23 cellular contexts compared by ENCODE assay signal in genomic region chr1:99656701-99657100, GRCh38. TPM values are rescaled to one million over a fixed set of nuclear protein-coding genes. Genes with fewer than 3 reads are reported as not detected.
"Had no signal": no experiment of that assay in that cellular context is flagged by ENCODE, and none has a peak within 500 bp of the region (broad histone marks: within the 10 kb centered on the region; RNA-seq: fewer than 3 reads in every experiment).

No MANE protein-coding gene starts in this region.

- H3K27ac ChIP-seq: body of pancreas, transverse colon, VCaP had no signal

- H3K4me3 Mint-ChIP-seq: activated CD8-positive, alpha-beta T cell treated with anti-CD3 and anti-CD28 coated beads, Interleukin-2, amount 10 ng/mL, durations not matched to agents 7 days and 5 days; activated naive CD8-positive, alpha-beta T cell treated with anti-CD3 and anti-CD28 coated beads, Interleukin-2, amount 50 U/mL, for 24 hours; activated T-helper 1 cell treated with anti-CD3 and anti-CD28 coated beads, Interleukin-12 subunit alpha, Interleukin-12 subunit beta, Interleukin-2, Interleukin-4 antibody, amounts not matched to agents 30 ng/mL and 10 ng/mL and 1 ng/mL, durations not matched to agents 14 hours and 24 hours and 36 hours; naive B cell; neural crest cell had no signal

- H3K36me3 Mint-ChIP-seq: naive B cell had no signal

- H3K27ac Mint-ChIP-seq: activated CD8-positive, alpha-beta T cell treated with anti-CD3 and anti-CD28 coated beads, Interleukin-2, amount 10 ng/mL, durations not matched to agents 7 days and 5 days; activated naive CD8-positive, alpha-beta T cell treated with anti-CD3 and anti-CD28 coated beads, Interleukin-2, amount 50 U/mL, for 24 hours; activated T-helper 1 cell treated with anti-CD3 and anti-CD28 coated beads, Interleukin-12 subunit alpha, Interleukin-12 subunit beta, Interleukin-2, Interleukin-4 antibody, amounts not matched to agents 30 ng/mL and 10 ng/mL and 1 ng/mL, durations not matched to agents 14 hours and 24 hours and 36 hours; naive B cell had no signal

- H3K9me3 ChIP-seq: body of pancreas, transverse colon had no signal

- H3K4me3 ChIP-seq: body of pancreas, transverse colon had no signal

- H3K4me1 Mint-ChIP-seq: activated naive CD8-positive, alpha-beta T cell treated with anti-CD3 and anti-CD28 coated beads, Interleukin-2, amount 50 U/mL, for 24 hours; naive B cell had no signal

- H3K27me3 ChIP-seq: body of pancreas, transverse colon had no signal

- FAIRE-seq: urothelium cell line had no signal

- ATAC-seq: activated CD8-positive, alpha-beta T cell treated with anti-CD3 and anti-CD28 coated beads, Interleukin-2, amount 10 ng/mL, durations not matched to agents 7 days and 5 days; activated naive CD8-positive, alpha-beta T cell treated with anti-CD3 and anti-CD28 coated beads, Interleukin-2, amount 50 U/mL, for 24 hours; SK-N-SH treated with all-trans-retinoic acid at 6 μM for 48 hours had no signal

- DNase-seq: activated CD4-positive, alpha-beta T cell treated with anti-CD3 and anti-CD28 coated beads, Interleukin-2, amount 50 U/mL, for 1 hour; activated CD4-positive, CD25-positive, alpha-beta regulatory T cell treated with anti-CD3 and anti-CD28 coated beads, Interleukin-2, amount 50 U/mL, for 72 hours; activated CD8-positive, alpha-beta T cell treated with anti-CD3 and anti-CD28 coated beads, Interleukin-2, amount 10 ng/mL, durations not matched to agents 7 days and 5 days; activated gamma-delta T cell; activated naive CD4-positive, alpha-beta T cell treated with anti-CD3 and anti-CD28 coated beads, Interleukin-2, amount 50 U/mL, for 16 hours; activated naive CD8-positive, alpha-beta T cell treated with anti-CD3 and anti-CD28 coated beads, Interleukin-2, amount 50 U/mL, for 24 hours; anterior cingulate cortex; body of pancreas; central memory CD4-positive, alpha-beta T cell; effector memory CD4-positive, alpha-beta T cell; naive B cell; occipital lobe; posterior cingulate gyrus; stimulated activated CD4-positive, alpha-beta T cell treated with anti-CD3 and anti-CD28 coated beads, Interleukin-4, amount 100 ng/mL, for 24 hours; stimulated activated naive CD4-positive, alpha-beta T cell treated with Interleukin-2 at 50 U/mL for 16 hours; substantia nigra; transverse colon had no signal

- H3K9me3 Mint-ChIP-seq: activated naive CD8-positive, alpha-beta T cell treated with anti-CD3 and anti-CD28 coated beads, Interleukin-2, amount 50 U/mL, for 24 hours; activated T-helper 1 cell treated with anti-CD3 and anti-CD28 coated beads, Interleukin-12 subunit alpha, Interleukin-12 subunit beta, Interleukin-2, Interleukin-4 antibody, amounts not matched to agents 30 ng/mL and 10 ng/mL and 1 ng/mL, durations not matched to agents 14 hours and 24 hours and 36 hours; naive B cell; neural crest cell had no signal

- H3K4me1 ChIP-seq: body of pancreas, transverse colon had no signal

- H3K36me3 ChIP-seq: transverse colon had no signal

RNA-seq across cellular contexts. Expression of gene PALMD, which starts 10.8 kb away (rescaled TPM):
- total RNA-seq: activated CD8-positive, alpha-beta T cell treated with anti-CD3 and anti-CD28 coated beads, Interleukin-2, amount 10 ng/mL, durations not matched to agents 7 days and 5 days; activated T-helper 1 cell treated with anti-CD3 and anti-CD28 coated beads, Interleukin-12 subunit alpha, Interleukin-12 subunit beta, Interleukin-2, Interleukin-4 antibody, amounts not matched to agents 30 ng/mL and 10 ng/mL and 1 ng/mL, durations not matched to agents 14 hours and 24 hours and 36 hours; T-helper 2 cell treated with Interferon-gamma antibody and Interleukin-4, amounts not matched to agents 100 ng/mL and 5 ng/mL, for 36 hours had no signal
